ENCODE assay signal across 3 cellular contexts in the genomic region with DNA sequence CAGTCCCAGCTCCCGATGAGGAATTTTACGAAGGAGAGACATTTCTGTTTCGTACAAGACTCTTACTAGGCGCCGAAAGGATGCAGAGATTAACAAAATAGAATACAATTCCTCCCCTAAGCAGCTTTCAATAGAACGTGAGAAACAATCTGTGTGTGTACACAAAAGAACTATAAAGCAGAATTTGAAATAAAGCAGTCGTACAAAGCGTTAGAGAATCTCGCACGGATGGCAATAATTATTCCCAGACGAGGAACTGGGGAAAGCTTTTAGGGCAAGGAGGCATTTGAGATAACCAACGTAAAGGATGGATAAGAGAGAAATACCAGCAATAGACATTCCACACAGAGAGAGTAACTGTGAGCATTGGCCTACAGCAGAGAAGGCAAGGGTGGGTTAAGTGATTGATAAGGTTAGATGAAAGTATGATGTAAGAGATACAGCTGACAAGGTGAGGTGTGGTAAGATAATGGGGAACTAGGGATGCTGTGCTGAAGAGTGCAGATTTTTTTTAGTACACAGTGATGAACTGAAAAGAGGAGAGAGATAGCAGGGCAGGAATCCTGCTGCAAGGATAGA.
TF ChIP-seq lines count a peak whose summit lies in the region.

No MANE protein-coding gene starts in this region.

TF ChIP-seq in SK-N-SH, 30 proteins besides CTCF, POLR2A, EP300 and RAD21:
- TF ChIP-seq RCOR1 (IDR thresholded peaks at IDR 0.05; ENCODE audit: low read length) (0 out of 2 replicates have a peak, but pooled peaks have one; percentile 5), FOXM1 (IDR thresholded peaks at IDR 0.05; ENCODE audit: low read depth) (no peak), NFIC (IDR thresholded peaks at IDR 0.05; ENCODE audit: borderline replicate concordance) (no peak), MXI1 (IDR thresholded peaks at IDR 0.05; ENCODE audit: low read depth, low read length) (no peak), FOXJ3 (CRISPR knock-in tag; IDR thresholded peaks at IDR 0.05) (no peak), GATA2 (CRISPR knock-in tag; IDR thresholded peaks at IDR 0.05) (0 out of 2 replicates have a peak, but pooled peaks have one; percentile 33), SMC3 (IDR thresholded peaks at IDR 0.05; ENCODE audit: low read depth, low read length) (no peak)
- TF ChIP-seq, protein P1, sequence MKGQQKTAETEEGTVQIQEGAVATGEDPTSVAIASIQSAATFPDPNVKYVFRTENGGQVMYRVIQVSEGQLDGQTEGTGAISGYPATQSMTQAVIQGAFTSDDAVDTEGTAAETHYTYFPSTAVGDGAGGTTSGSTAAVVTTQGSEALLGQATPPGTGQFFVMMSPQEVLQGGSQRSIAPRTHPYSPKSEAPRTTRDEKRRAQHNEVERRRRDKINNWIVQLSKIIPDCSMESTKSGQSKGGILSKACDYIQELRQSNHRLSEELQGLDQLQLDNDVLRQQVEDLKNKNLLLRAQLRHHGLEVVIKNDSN (IDR thresholded peaks at IDR 0.05; ENCODE audit: borderline replicate concordance, low read depth) = no peak
- TF ChIP-seq, protein P2, sequence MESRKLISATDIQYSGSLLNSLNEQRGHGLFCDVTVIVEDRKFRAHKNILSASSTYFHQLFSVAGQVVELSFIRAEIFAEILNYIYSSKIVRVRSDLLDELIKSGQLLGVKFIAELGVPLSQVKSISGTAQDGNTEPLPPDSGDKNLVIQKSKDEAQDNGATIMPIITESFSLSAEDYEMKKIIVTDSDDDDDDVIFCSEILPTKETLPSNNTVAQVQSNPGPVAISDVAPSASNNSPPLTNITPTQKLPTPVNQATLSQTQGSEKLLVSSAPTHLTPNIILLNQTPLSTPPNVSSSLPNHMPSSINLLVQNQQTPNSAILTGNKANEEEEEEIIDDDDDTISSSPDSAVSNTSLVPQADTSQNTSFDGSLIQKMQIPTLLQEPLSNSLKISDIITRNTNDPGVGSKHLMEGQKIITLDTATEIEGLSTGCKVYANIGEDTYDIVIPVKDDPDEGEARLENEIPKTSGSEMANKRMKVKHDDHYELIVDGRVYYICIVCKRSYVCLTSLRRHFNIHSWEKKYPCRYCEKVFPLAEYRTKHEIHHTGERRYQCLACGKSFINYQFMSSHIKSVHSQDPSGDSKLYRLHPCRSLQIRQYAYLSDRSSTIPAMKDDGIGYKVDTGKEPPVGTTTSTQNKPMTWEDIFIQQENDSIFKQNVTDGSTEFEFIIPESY (IDR thresholded peaks at IDR 0.05; ENCODE audit: borderline replicate concordance, low read depth) = no peak

TF ChIP-seq in SK-N-SH treated with all-trans-retinoic acid at 6 μM for 48 hours, 23 proteins besides CTCF, POLR2A, EP300 and RAD21 (continues in another document):
- TF ChIP-seq, protein P3, sequence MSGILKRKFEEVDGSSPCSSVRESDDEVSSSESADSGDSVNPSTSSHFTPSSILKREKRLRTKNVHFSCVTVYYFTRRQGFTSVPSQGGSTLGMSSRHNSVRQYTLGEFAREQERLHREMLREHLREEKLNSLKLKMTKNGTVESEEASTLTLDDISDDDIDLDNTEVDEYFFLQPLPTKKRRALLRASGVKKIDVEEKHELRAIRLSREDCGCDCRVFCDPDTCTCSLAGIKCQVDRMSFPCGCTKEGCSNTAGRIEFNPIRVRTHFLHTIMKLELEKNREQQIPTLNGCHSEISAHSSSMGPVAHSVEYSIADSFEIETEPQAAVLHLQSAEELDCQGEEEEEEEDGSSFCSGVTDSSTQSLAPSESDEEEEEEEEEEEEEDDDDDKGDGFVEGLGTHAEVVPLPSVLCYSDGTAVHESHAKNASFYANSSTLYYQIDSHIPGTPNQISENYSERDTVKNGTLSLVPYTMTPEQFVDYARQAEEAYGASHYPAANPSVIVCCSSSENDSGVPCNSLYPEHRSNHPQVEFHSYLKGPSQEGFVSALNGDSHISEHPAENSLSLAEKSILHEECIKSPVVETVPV (CRISPR knock-in tag; IDR thresholded peaks at IDR 0.05) = no peak
- TF ChIP-seq ZFP3 (CRISPR knock-in tag; IDR thresholded peaks at IDR 0.05) (no peak), BACH2 (CRISPR knock-in tag; IDR thresholded peaks at IDR 0.05; ENCODE audit: borderline replicate concordance) (no peak), RARB (CRISPR knock-in tag; IDR thresholded peaks at IDR 0.05) (no peak), ARNTL (CRISPR knock-in tag; IDR thresholded peaks at IDR 0.05; ENCODE audit: borderline replicate concordance, low read depth) (no peak), ZNF8 (CRISPR knock-in tag; IDR thresholded peaks at IDR 0.05) (no peak), ESRRG (CRISPR knock-in tag; IDR thresholded peaks at IDR 0.05) (no peak), OSR1 (CRISPR knock-in tag; IDR thresholded peaks at IDR 0.05) (no peak), ZFP30 (CRISPR knock-in tag; IDR thresholded peaks at IDR 0.05) (no peak), ZC3H10 (CRISPR knock-in tag; IDR thresholded peaks at IDR 0.05) (no peak), ZNF70 (CRISPR knock-in tag; IDR thresholded peaks at IDR 0.05) (no peak)
- TF ChIP-seq, protein P4, sequence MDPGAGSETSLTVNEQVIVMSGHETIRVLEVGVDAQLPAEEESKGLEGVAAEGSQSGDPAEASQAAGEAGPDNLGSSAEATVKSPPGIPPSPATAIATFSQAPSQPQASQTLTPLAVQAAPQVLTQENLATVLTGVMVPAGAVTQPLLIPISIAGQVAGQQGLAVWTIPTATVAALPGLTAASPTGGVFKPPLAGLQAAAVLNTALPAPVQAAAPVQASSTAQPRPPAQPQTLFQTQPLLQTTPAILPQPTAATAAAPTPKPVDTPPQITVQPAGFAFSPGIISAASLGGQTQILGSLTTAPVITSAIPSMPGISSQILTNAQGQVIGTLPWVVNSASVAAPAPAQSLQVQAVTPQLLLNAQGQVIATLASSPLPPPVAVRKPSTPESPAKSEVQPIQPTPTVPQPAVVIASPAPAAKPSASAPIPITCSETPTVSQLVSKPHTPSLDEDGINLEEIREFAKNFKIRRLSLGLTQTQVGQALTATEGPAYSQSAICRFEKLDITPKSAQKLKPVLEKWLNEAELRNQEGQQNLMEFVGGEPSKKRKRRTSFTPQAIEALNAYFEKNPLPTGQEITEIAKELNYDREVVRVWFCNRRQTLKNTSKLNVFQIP (CRISPR knock-in tag; IDR thresholded peaks at IDR 0.05; ENCODE audit: borderline replicate concordance, low read depth) = no peak
- TF ChIP-seq, protein P5, sequence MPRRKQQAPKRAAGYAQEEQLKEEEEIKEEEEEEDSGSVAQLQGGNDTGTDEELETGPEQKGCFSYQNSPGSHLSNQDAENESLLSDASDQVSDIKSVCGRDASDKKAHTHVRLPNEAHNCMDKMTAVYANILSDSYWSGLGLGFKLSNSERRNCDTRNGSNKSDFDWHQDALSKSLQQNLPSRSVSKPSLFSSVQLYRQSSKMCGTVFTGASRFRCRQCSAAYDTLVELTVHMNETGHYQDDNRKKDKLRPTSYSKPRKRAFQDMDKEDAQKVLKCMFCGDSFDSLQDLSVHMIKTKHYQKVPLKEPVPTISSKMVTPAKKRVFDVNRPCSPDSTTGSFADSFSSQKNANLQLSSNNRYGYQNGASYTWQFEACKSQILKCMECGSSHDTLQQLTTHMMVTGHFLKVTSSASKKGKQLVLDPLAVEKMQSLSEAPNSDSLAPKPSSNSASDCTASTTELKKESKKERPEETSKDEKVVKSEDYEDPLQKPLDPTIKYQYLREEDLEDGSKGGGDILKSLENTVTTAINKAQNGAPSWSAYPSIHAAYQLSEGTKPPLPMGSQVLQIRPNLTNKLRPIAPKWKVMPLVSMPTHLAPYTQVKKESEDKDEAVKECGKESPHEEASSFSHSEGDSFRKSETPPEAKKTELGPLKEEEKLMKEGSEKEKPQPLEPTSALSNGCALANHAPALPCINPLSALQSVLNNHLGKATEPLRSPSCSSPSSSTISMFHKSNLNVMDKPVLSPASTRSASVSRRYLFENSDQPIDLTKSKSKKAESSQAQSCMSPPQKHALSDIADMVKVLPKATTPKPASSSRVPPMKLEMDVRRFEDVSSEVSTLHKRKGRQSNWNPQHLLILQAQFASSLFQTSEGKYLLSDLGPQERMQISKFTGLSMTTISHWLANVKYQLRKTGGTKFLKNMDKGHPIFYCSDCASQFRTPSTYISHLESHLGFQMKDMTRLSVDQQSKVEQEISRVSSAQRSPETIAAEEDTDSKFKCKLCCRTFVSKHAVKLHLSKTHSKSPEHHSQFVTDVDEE (CRISPR knock-in tag; IDR thresholded peaks at IDR 0.05) = no peak
- TF ChIP-seq, protein P6, sequence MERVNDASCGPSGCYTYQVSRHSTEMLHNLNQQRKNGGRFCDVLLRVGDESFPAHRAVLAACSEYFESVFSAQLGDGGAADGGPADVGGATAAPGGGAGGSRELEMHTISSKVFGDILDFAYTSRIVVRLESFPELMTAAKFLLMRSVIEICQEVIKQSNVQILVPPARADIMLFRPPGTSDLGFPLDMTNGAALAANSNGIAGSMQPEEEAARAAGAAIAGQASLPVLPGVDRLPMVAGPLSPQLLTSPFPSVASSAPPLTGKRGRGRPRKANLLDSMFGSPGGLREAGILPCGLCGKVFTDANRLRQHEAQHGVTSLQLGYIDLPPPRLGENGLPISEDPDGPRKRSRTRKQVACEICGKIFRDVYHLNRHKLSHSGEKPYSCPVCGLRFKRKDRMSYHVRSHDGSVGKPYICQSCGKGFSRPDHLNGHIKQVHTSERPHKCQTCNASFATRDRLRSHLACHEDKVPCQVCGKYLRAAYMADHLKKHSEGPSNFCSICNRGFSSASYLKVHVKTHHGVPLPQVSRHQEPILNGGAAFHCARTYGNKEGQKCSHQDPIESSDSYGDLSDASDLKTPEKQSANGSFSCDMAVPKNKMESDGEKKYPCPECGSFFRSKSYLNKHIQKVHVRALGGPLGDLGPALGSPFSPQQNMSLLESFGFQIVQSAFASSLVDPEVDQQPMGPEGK (CRISPR knock-in tag; IDR thresholded peaks at IDR 0.05; ENCODE audit: borderline replicate concordance) = no peak

TF ChIP-seq in HepG2, 621 proteins besides CTCF, POLR2A, EP300 and RAD21:
- TF ChIP-seq, protein P7, sequence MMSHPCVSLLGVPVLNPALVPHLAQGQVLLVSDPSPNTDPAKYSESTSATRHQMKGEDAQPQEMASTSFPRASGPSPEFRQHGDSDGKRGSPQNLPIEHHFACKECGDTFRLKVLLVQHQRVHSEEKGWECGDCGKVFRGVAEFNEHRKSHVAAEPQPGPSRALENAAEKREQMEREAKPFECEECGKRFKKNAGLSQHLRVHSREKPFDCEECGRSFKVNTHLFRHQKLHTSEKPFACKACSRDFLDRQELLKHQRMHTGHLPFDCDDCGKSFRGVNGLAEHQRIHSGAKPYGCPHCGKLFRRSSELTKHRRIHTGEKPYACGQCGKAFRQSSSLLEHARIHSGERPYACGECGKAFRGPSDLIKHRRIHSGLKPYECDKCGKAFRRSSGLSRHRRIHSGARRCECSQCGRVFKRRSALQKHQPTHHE (CRISPR knock-in tag; IDR thresholded peaks at IDR 0.05; ENCODE audit: borderline replicate concordance) = no peak
- TF ChIP-seq ATF7 (IDR thresholded peaks at IDR 0.05) (peak; percentile 34; the same call in 1 of the 2 replicates), ATF7 (CRISPR knock-in tag; IDR thresholded peaks at IDR 0.05) (no peak), ZNF747 (CRISPR knock-in tag; IDR thresholded peaks at IDR 0.05; ENCODE audit: borderline replicate concordance) (no peak)
- TF ChIP-seq, protein P8, sequence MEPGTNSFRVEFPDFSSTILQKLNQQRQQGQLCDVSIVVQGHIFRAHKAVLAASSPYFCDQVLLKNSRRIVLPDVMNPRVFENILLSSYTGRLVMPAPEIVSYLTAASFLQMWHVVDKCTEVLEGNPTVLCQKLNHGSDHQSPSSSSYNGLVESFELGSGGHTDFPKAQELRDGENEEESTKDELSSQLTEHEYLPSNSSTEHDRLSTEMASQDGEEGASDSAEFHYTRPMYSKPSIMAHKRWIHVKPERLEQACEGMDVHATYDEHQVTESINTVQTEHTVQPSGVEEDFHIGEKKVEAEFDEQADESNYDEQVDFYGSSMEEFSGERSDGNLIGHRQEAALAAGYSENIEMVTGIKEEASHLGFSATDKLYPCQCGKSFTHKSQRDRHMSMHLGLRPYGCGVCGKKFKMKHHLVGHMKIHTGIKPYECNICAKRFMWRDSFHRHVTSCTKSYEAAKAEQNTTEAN (CRISPR knock-in tag; conservative IDR thresholded peaks at IDR 0.05) = 0 out of 2 replicates have a peak, but pooled peaks have one; percentile 19
- TF ChIP-seq, protein P9, sequence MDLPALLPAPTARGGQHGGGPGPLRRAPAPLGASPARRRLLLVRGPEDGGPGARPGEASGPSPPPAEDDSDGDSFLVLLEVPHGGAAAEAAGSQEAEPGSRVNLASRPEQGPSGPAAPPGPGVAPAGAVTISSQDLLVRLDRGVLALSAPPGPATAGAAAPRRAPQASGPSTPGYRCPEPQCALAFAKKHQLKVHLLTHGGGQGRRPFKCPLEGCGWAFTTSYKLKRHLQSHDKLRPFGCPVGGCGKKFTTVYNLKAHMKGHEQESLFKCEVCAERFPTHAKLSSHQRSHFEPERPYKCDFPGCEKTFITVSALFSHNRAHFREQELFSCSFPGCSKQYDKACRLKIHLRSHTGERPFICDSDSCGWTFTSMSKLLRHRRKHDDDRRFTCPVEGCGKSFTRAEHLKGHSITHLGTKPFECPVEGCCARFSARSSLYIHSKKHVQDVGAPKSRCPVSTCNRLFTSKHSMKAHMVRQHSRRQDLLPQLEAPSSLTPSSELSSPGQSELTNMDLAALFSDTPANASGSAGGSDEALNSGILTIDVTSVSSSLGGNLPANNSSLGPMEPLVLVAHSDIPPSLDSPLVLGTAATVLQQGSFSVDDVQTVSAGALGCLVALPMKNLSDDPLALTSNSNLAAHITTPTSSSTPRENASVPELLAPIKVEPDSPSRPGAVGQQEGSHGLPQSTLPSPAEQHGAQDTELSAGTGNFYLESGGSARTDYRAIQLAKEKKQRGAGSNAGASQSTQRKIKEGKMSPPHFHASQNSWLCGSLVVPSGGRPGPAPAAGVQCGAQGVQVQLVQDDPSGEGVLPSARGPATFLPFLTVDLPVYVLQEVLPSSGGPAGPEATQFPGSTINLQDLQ (CRISPR knock-in tag; IDR thresholded peaks at IDR 0.05) = no peak
TF ChIP-seq in HepG2: peak in this region for 2.
